ENCODE assay signal across 20 cellular contexts in the genomic region with DNA sequence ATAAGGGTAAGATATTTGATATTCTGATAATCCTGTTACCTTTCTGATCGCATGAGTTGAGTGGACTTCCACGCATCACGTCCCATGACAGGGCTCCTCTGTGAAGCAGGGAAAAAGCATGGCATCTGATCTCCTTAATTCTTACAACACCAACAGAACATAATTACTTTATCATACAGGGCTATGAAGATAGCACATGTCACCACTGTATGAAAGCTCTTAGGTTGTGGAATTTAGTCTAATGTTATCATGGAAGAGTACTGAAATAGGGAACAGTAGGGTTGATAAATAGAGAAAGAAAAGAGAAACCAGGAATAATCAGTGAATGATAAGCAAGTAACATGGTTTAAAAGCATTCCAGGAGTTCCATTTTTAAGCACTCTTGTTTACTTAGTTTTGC.
DNase-seq lines count a peak whose midpoint lies in the region; ATAC-seq and TF ChIP-seq lines count a peak whose summit lies in the region.
"Had no signal": no experiment of that assay in that cellular context is flagged by ENCODE, and none has a peak within 500 bp of the region (broad histone marks: within the 10 kb centered on the region; RNA-seq: fewer than 3 reads in every experiment).

No MANE protein-coding gene starts in this region.

- H3K4me3 ChIP-seq in BLaER1 (no peak overlapping the region), heart left ventricle (peak overlapping the region in 2 of 12 donors; percentile 4 to 24), right cardiac atrium (ENCODE audit: low read length) (no peak overlapping the region)
- H3K4me3 ChIP-seq: GM23248, MG63, Peyer's patch, SJCRH30 had no signal

- H3K9me3 ChIP-seq in BLaER1: no peaks in the 10 kb centered on the region
- H3K9me3 ChIP-seq in heart left ventricle: no peaks in the 10 kb centered on the region
- no peaks in the 10 kb centered on the region for H3K9me3 ChIP-seq in right cardiac atrium (ENCODE audit: control insufficient read depth, low read length)
- H3K9me3 ChIP-seq: MG63, Peyer's patch, SJCRH30 had no signal

- H3K27ac ChIP-seq in BLaER1 (0 out of 2 replicates have a peak overlapping the region, but pooled peaks have one; percentile 50), heart left ventricle (peak overlapping the region in 11 of 12 donors; percentile 1 to 65 (median 50)), right cardiac atrium (ENCODE audit: low read length) (peak overlapping the region; percentile 83)
- H3K27ac ChIP-seq: GM23248, Peyer's patch, SJCRH30 had no signal

- peak in 3 of 4 donors; percentile 34 to 44 (median 37) for ATAC-seq in heart left ventricle
- ATAC-seq in right cardiac atrium: peak in 1 of 2 donors; percentile 67
- no peak for ATAC-seq in HG03280 (IDR thresholded peaks at IDR 0.05; ENCODE audit: unreplicated experiment)
- ATAC-seq in left colon: no peak

- H3K36me3 ChIP-seq in BLaER1: no peaks in the 10 kb centered on the region
- peaks cover 0 to 3% (median 0%) of the 10 kb centered on the region in 9 donors for H3K36me3 ChIP-seq in heart left ventricle
- H3K36me3 ChIP-seq: MG63, Peyer's patch, SJCRH30 had no signal

- TF ChIP-seq POLR2A in heart left ventricle (IDR thresholded peaks at IDR 0.05): no peak

- no peaks in the 10 kb centered on the region for H3K27me3 ChIP-seq in BLaER1
- no peaks in the 10 kb centered on the region for H3K27me3 ChIP-seq in heart left ventricle
- no peaks in the 10 kb centered on the region for H3K27me3 ChIP-seq in right cardiac atrium (ENCODE audit: control insufficient read depth, insufficient read depth)
- H3K27me3 ChIP-seq: MG63, Peyer's patch, SJCRH30 had no signal

- 32 to 61% (median 48%) methylated on average over 3 of the region's 3 CpGs for WGBS in heart left ventricle, 4 donors
- WGBS in right cardiac atrium: 45% methylated on average over 3 of the region's 3 CpGs

- H3K4me1 ChIP-seq in BLaER1 (peaks cover 22% of the 10 kb centered on the region), heart left ventricle (peaks cover 0 to 19% (median 2%) of the 10 kb centered on the region in 12 donors), right cardiac atrium (ENCODE audit: control insufficient read depth, insufficient read depth, low read length) (no peaks in the 10 kb centered on the region)
- H3K4me1 ChIP-seq: Peyer's patch, SJCRH30 had no signal

- intact Hi-C loops in heart left ventricle (cut with DNase I): loop anchor here in 1 of 10 donors (5.0 kb wide), 1 partner anchor 110 kb away; no protein-coding TSS in a partner anchor
- intact Hi-C loops in right cardiac atrium (cut with DNase I): no loop called here
- intact Hi-C loops in left colon (cut with DNase I, micrococcal nuclease): no loop called here

- TF ChIP-seq CTCF in heart left ventricle (IDR thresholded peaks at IDR 0.05): no peak

- H3K9ac ChIP-seq in BLaER1: no peak overlapping the region
- H3K9ac ChIP-seq: GM23248 had no signal

- no peaks in the 10 kb centered on the region for H4K20me1 ChIP-seq in BLaER1

- peak overlapping the region; percentile 50 for H3K4me2 ChIP-seq in BLaER1

- DNase-seq in NCI-H82 (lab: John Stamatoyannopoulos, UW) (peak; percentile 68), heart left ventricle (no peak), right cardiac atrium (no peak), AG08396 (ENCODE audit: low spot score) (no peak), left colon (no peak)
- DNase-seq: CD4-positive, alpha-beta memory T cell; COR-L47; DMS53; GM23248; H7; KBM-7; MG63; NCI-H2029; NCI-H446; NCI-H524 treated with DMSO at 0.1 percent for 48 hours; NCI-H774; Peyer's patch; SJCRH30 had no signal

Comparison
In these comparisons a context has a peak if more than half of its experiments do, and no peak if none do; other contexts are left out.
1. ATAC-seq: peak in heart left ventricle (3 of 4); none in HG03280 (single experiment) and left colon (single experiment).
2. Peak in every context shown above with its lines, with median percentiles within 50 percentile points of each other: H3K27ac ChIP-seq.